Comparison of ENCODE assay signal across 11 cellular contexts in the genomic region with DNA sequence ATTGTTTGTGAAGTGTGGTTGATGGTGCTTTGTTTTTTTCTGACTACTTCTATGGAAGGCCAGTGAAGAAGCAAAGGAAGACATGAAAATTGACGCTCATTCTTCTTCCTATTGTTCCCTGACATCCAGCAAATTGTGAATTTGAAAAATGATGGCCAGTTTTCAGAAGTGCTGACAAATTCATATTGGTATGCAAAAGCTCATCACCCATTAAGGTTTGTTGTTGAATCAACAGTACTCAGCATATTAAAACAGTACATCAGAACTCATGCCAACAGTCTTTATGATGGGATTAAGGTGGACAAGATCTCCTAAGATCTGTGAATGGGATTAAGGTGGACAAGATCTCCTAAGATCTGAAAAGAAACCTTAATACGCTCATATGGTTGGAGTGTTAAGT. TPM values are rescaled to one million over a fixed set of nuclear protein-coding genes. Genes with fewer than 3 reads are reported as not detected.
A peak's percentile ranks its signal among the peaks of the same experiment; 100 is the strongest.
DNase-seq lines count a peak whose midpoint lies in the region; ATAC-seq, FAIRE-seq and TF ChIP-seq lines count a peak whose summit lies in the region.
"Had no signal": no experiment of that assay in that cellular context is flagged by ENCODE, and none has a peak within 500 bp of the region (broad histone marks: within the 10 kb centered on the region; RNA-seq: fewer than 3 reads in every experiment).

No MANE protein-coding gene starts in this region.

- no peaks in the 10 kb centered on the region for H3K9me3 Mint-ChIP-seq in activated CD8-positive, alpha-beta T cell treated with anti-CD3 and anti-CD28 coated beads, Interleukin-2, amount 10 ng/mL, durations not matched to agents 7 days and 5 days (ENCODE audit: insufficient read depth)

- peaks cover 20% of the 10 kb centered on the region for H3K36me3 Mint-ChIP-seq in activated CD8-positive, alpha-beta T cell treated with anti-CD3 and anti-CD28 coated beads, Interleukin-2, amount 10 ng/mL, durations not matched to agents 7 days and 5 days (ENCODE audit: low read depth)

- no peaks in the 10 kb centered on the region for H3K27me3 ChIP-seq in cardiac muscle cell
- H3K27me3 ChIP-seq in tibial artery, result no peaks in the 10 kb centered on the region
- H3K27me3 ChIP-seq in ovary, result no peaks in the 10 kb centered on the region

- ATAC-seq in Right ventricle myocardium superior (ENCODE audit: poor library complexity), result no peak
- no peak for ATAC-seq in activated CD8-positive, alpha-beta T cell treated with anti-CD3 and anti-CD28 coated beads, Interleukin-2, amount 10 ng/mL, durations not matched to agents 7 days and 5 days
- no peak for ATAC-seq in HG02870 (IDR thresholded peaks at IDR 0.05; ENCODE audit: unreplicated experiment)

- H3K27ac ChIP-seq in cardiac muscle cell (peak overlapping the region; percentile 90), kidney (ENCODE audit: low read depth in 2 of 2, low read length in 2 of 2) (no peak overlapping the region), tibial artery (peak overlapping the region; percentile 83 to 97), ovary (no peak overlapping the region)

- H3K4me1 ChIP-seq in cardiac muscle cell (ENCODE audit: low read depth) (peaks cover 10% of the 10 kb centered on the region), kidney (ENCODE audit: control insufficient read depth in 1 of 2, insufficient read depth in 1 of 2, low read depth in 1 of 2, low read length in 2 of 2) (peaks cover 0 to 6% of the 10 kb centered on the region in 2 donors), tibial artery (peaks cover 0 to 23% (median 19%) of the 10 kb centered on the region in 4 donors), ovary (ENCODE audit: insufficient read depth) (peaks cover 3% of the 10 kb centered on the region)

- no peak for TF ChIP-seq POLR2A in ovary (IDR thresholded peaks at IDR 0.05)

- no peaks in the 10 kb centered on the region for H3K27me3 Mint-ChIP-seq in activated CD8-positive, alpha-beta T cell treated with anti-CD3 and anti-CD28 coated beads, Interleukin-2, amount 10 ng/mL, durations not matched to agents 7 days and 5 days (ENCODE audit: low read depth)

- CTCF ChIA-PET in activated CD8-positive, alpha-beta T cell treated with anti-CD3 and anti-CD28 coated beads, Interleukin-2, amount 10 ng/mL, durations not matched to agents 7 days and 5 days (lab: Charles Lee), result no interaction called here

- no peak for TF ChIP-seq EP300 in ovary (IDR thresholded peaks at IDR 0.05)

- WGBS in ovary, 3 donors, result 86 to 91% (median 90%) methylated on average over 2 of the region's 2 CpGs

- peaks cover 7% of the 10 kb centered on the region for H3K36me3 ChIP-seq in cardiac muscle cell
- H3K36me3 ChIP-seq in kidney (ENCODE audit: control insufficient read depth in 1 of 2, insufficient read depth in 2 of 2, low read length in 2 of 2), result peaks cover 5 to 8% of the 10 kb centered on the region in 2 donors
- peaks cover 0 to 25% (median 16%) of the 10 kb centered on the region in 3 donors for H3K36me3 ChIP-seq in tibial artery
- H3K36me3 ChIP-seq in ovary, result no peaks in the 10 kb centered on the region

- H3K27ac Mint-ChIP-seq in activated CD8-positive, alpha-beta T cell treated with anti-CD3 and anti-CD28 coated beads, Interleukin-2, amount 10 ng/mL, durations not matched to agents 7 days and 5 days, result peak overlapping the region; percentile 97

- POLR2A ChIA-PET in activated CD8-positive, alpha-beta T cell treated with anti-CD3 and anti-CD28 coated beads, Interleukin-2, amount 10 ng/mL, durations not matched to agents 7 days and 5 days (lab: Charles Lee), result interaction anchor here (2.2 kb wide), 1 partner anchor 39 kb away, joined by 7 read pairs; the partner anchor contains the start of genes PSMA7 and SS18L1

- DNase-seq in cardiac muscle cell (ENCODE audit: low read depth in 1 of 2, low spot score in 1 of 2) (no peak), Right ventricle myocardium superior (no peak), kidney (no peak), tibial artery (no peak), ovary (no peak)
- no peak for DNase-seq in activated CD8-positive, alpha-beta T cell treated with anti-CD3 and anti-CD28 coated beads, Interleukin-2, amount 10 ng/mL, durations not matched to agents 7 days and 5 days
- DNase-seq in activated CD8-positive, alpha-beta memory T cell treated with anti-CD3 and anti-CD28 coated beads, Interleukin-2, amount 50 U/mL, for 48 hours, result no peak

- TF ChIP-seq CTCF in cardiac muscle cell (IDR thresholded peaks at IDR 0.05; ENCODE audit: low read depth, low read length) (no peak), kidney (IDR thresholded peaks at IDR 0.05; ENCODE audit: borderline replicate concordance, extremely low read depth, insufficient read depth) (no peak), tibial artery (IDR thresholded peaks at IDR 0.05) (no peak), ovary (IDR thresholded peaks at IDR 0.05) (no peak)

- H3K9me3 ChIP-seq in cardiac muscle cell (ENCODE audit: low read depth), result no peaks in the 10 kb centered on the region
- H3K9me3 ChIP-seq in kidney (ENCODE audit: control insufficient read depth in 1 of 2, low read length in 2 of 2), result no peaks in the 10 kb centered on the region
- no peaks in the 10 kb centered on the region for H3K9me3 ChIP-seq in tibial artery
- no peaks in the 10 kb centered on the region for H3K9me3 ChIP-seq in ovary

- peak overlapping the region; percentile 90 for H3K4me3 Mint-ChIP-seq in activated CD8-positive, alpha-beta T cell treated with anti-CD3 and anti-CD28 coated beads, Interleukin-2, amount 10 ng/mL, durations not matched to agents 7 days and 5 days

- peak overlapping the region in 1 of 2 donors; percentile 90 for H3K9ac ChIP-seq in kidney (ENCODE audit: low read length in 2 of 2)

- H3K4me1 Mint-ChIP-seq in activated CD8-positive, alpha-beta T cell treated with anti-CD3 and anti-CD28 coated beads, Interleukin-2, amount 10 ng/mL, durations not matched to agents 7 days and 5 days (ENCODE audit: low read depth), result peaks cover 26% of the 10 kb centered on the region

- intact Hi-C loops in Right ventricle myocardium superior (cut with DNase I) (no loop called here), kidney (cut with DNase I) (no loop called here), tibial artery (cut with DNase I; ENCODE audit: low total_unique reads) (loop anchor here (10.0 kb wide), 1 partner anchor 53 kb away; the partner anchor contains the start of gene OSBPL2), ovary (cut with DNase I) (no loop called here)

- no peak for FAIRE-seq in kidney (lab: Jason Lieb, UNC)

- H3K4me3 ChIP-seq in cardiac muscle cell (peak overlapping the region; percentile 54), kidney (ENCODE audit: low read length in 2 of 2) (peak overlapping the region; percentile 76 to 97), tibial artery (peak overlapping the region; percentile 93 to 94), ovary (no peak overlapping the region)

RNA-seq across cellular contexts. Expression of gene MTG2, which starts 1.0 kb away (rescaled TPM):
- total RNA-seq in cardiac muscle cell, result 23.4 and 32.9 TPM in 2 replicates
- polyA plus RNA-seq in cardiac muscle cell, result 20.4 and 27.8 TPM in 2 replicates
- 20.8 TPM for total RNA-seq in Right ventricle myocardium superior
- total RNA-seq in activated CD8-positive, alpha-beta T cell treated with anti-CD3 and anti-CD28 coated beads, Interleukin-2, amount 10 ng/mL, durations not matched to agents 7 days and 5 days, result 10 to 100 TPM; 31.7 to 34.4 TPM
- total RNA-seq in kidney, result 36.1 TPM
- 45.2 TPM for polyA plus RNA-seq in kidney (ENCODE audit: insufficient read depth, low read depth, low replicate concordance)
- total RNA-seq in ovary, result 10 to 100 TPM; 16.2 to 36.9 (median 33.3) TPM
- polyA plus RNA-seq in ovary, result 10 to 100 TPM; 12.7 to 35.5 TPM

RNA-seq across cellular contexts. Expression of gene SS18L1, which starts 38.2 kb away (rescaled TPM):
- total RNA-seq in cardiac muscle cell, result 25.7 and 38.7 TPM in 2 replicates
- 2.5 and 3.2 TPM in 2 replicates for polyA plus RNA-seq in cardiac muscle cell
- total RNA-seq in Right ventricle myocardium superior, result 8.9 TPM
- 10 to 100 TPM; 15.9 to 17.9 TPM for total RNA-seq in activated CD8-positive, alpha-beta T cell treated with anti-CD3 and anti-CD28 coated beads, Interleukin-2, amount 10 ng/mL, durations not matched to agents 7 days and 5 days
- total RNA-seq in kidney, result 12.0 TPM
- polyA plus RNA-seq in kidney (ENCODE audit: insufficient read depth, low read depth, low replicate concordance), result 6.5 TPM
- 10 to 100 TPM in 6 of 7 donors, 1 to 10 TPM in 1; 9.5 to 14.3 (median 12.4) TPM for total RNA-seq in ovary
- 1 to 10 TPM; 7.7 to 8.7 TPM for polyA plus RNA-seq in ovary

RNA-seq across cellular contexts. Expression of gene HRH3, which starts 38.3 kb away (rescaled TPM):
- total RNA-seq in cardiac muscle cell (not detected in 2 replicates), Right ventricle myocardium superior (not detected), kidney (not detected), ovary (not detected)
- polyA plus RNA-seq in cardiac muscle cell (not detected in 2 replicates), kidney (ENCODE audit: insufficient read depth, low read depth, low replicate concordance) (not detected), ovary (not detected)
- not detected for total RNA-seq in activated CD8-positive, alpha-beta T cell treated with anti-CD3 and anti-CD28 coated beads, Interleukin-2, amount 10 ng/mL, durations not matched to agents 7 days and 5 days
- total RNA-seq: Daoy, esophagus mucosa, RPMI7951 had no signal

RNA-seq across cellular contexts. Expression of gene PSMA7, which starts 38.6 kb away (rescaled TPM):
- total RNA-seq in cardiac muscle cell (333 and 442 TPM in 2 replicates), Right ventricle myocardium superior (239 TPM), kidney (190 TPM), ovary (100 to 1,000 TPM; 163 to 214 (median 168) TPM)
- polyA plus RNA-seq in cardiac muscle cell (386 and 505 TPM in 2 replicates), kidney (ENCODE audit: insufficient read depth, low read depth, low replicate concordance) (315 TPM), ovary (100 to 1,000 TPM; 105 to 212 TPM)
- total RNA-seq in activated CD8-positive, alpha-beta T cell treated with anti-CD3 and anti-CD28 coated beads, Interleukin-2, amount 10 ng/mL, durations not matched to agents 7 days and 5 days, result 100 to 1,000 TPM; 333 to 352 TPM

RNA-seq across cellular contexts. Expression of gene OSBPL2, which starts 56.5 kb away (rescaled TPM):
- total RNA-seq in cardiac muscle cell, result 33.5 and 43.4 TPM in 2 replicates
- polyA plus RNA-seq in cardiac muscle cell, result 37.5 and 44.7 TPM in 2 replicates
- total RNA-seq in Right ventricle myocardium superior, result 52.3 TPM
- total RNA-seq in activated CD8-positive, alpha-beta T cell treated with anti-CD3 and anti-CD28 coated beads, Interleukin-2, amount 10 ng/mL, durations not matched to agents 7 days and 5 days, result 10 to 100 TPM; 24.1 to 26.4 TPM
- total RNA-seq in kidney, result 57.1 TPM
- 20.4 TPM for polyA plus RNA-seq in kidney (ENCODE audit: insufficient read depth, low read depth, low replicate concordance)
- total RNA-seq in ovary, result 10 to 100 TPM; 17.9 to 42.2 (median 36.6) TPM
- polyA plus RNA-seq in ovary, result 10 to 100 TPM; 14.2 to 30.1 TPM

Comparison
In these comparisons a context has a peak if more than half of its experiments do, and no peak if none do; other contexts are left out.
1. H3K27ac ChIP-seq: peak in cardiac muscle cell (single experiment) and tibial artery (2 of 2); none in kidney (0 of 2) and ovary (0 of 2).